In the genomic region with DNA sequence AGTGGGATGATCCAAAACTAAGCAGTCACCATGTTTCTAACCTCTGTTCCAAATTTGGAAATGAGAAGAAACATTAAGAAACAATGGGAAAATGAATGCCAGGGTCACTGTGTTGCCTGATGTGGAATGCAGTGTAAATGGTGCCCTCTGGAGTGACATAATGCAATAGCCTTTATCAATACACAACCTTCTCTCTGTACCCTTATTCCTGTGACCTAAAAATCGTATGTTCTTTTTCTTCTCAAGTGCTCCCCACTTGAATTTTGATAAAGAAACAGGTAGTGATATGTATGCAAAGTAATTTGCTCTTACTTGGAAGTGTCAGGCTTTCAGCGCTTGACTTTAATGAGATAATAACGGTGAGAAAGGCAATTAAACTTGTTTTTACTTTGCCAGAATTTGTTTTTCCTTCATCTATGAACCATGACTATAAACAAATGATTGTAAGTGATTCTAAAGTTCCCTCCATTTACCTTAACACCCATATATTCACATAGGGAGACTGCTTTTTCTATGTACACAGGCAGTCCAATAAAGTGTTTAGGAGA, we compare ENCODE assay signal across 8 cellular contexts.
DNase-seq lines count a peak whose midpoint lies in the region; ATAC-seq and TF ChIP-seq lines count a peak whose summit lies in the region.

No MANE protein-coding gene starts in this region.

- no peaks in the 10 kb centered on the region for H3K4me1 Mint-ChIP-seq in glutamatergic neuron (ENCODE audit: low read depth, unreplicated experiment)

- H3K36me3 ChIP-seq in thoracic aorta: no peaks in the 10 kb centered on the region

- H3K27ac ChIP-seq in thoracic aorta: no peak overlapping the region

- no peaks in the 10 kb centered on the region for H3K36me3 Mint-ChIP-seq in glutamatergic neuron (ENCODE audit: unreplicated experiment)

- ATAC-seq in thoracic aorta (ENCODE audit: insufficient number of reproducible peaks, low FRiP score, low read depth) (peak; percentile 82), GM21528 (IDR thresholded peaks at IDR 0.05; ENCODE audit: low FRiP score, unreplicated experiment) (no peak)

- no peaks in the 10 kb centered on the region for H3K9me3 ChIP-seq in thoracic aorta

- H3K4me3 ChIP-seq in thoracic aorta: peak overlapping the region; percentile 8

- no peak overlapping the region for H3K27ac Mint-ChIP-seq in glutamatergic neuron (ENCODE audit: unreplicated experiment)

- TF ChIP-seq CTCF in glutamatergic neuron (IDR thresholded peaks at IDR 0.05; ENCODE audit: partially characterized antibody, unreplicated experiment): peak; percentile 33
- peak; percentile 24 for TF ChIP-seq CTCF in thoracic aorta (IDR thresholded peaks at IDR 0.05)

- peaks cover 0 to 16% of the 10 kb centered on the region in 2 donors for H3K4me1 ChIP-seq in thoracic aorta (ENCODE audit: control insufficient read depth in 1 of 2, low read depth in 2 of 2)

- no peak overlapping the region for H3K4me3 Mint-ChIP-seq in glutamatergic neuron (ENCODE audit: unreplicated experiment)

- no peaks in the 10 kb centered on the region for H3K9me3 Mint-ChIP-seq in glutamatergic neuron (ENCODE audit: unreplicated experiment)

- peaks cover 1% of the 10 kb centered on the region for H3K27me3 Mint-ChIP-seq in glutamatergic neuron (ENCODE audit: unreplicated experiment)

- H3K27me3 ChIP-seq in thoracic aorta (replicated peaks; ENCODE audit: insufficient read depth): no peaks in the 10 kb centered on the region

- DNase-seq in NCI-H510A treated with DMSO at 0.1 percent for 48 hours (lab: John Stamatoyannopoulos, UW): peak; percentile 1
- no peak for DNase-seq in NCI-H510A (lab: John Stamatoyannopoulos, UW)
- peak; percentile 42 for DNase-seq in RPMI7951 (ENCODE audit: low read depth)
- no peak for DNase-seq in glutamatergic neuron
- DNase-seq in thoracic aorta (ENCODE audit: low spot score): no peak
- DNase-seq in T-helper 1 cell: no peak
- DNase-seq in NCI-H1930 (lab: John Stamatoyannopoulos, UW): no peak

Comparison
In these comparisons a context has a peak if more than half of its experiments do, and no peak if none do; other contexts are left out.
1. DNase-seq: peak in NCI-H510A treated with DMSO at 0.1 percent for 48 hours (single experiment) and RPMI7951 (single experiment); none in NCI-H510A (single experiment), glutamatergic neuron (single experiment), thoracic aorta (single experiment), T-helper 1 cell (0 of 5) and NCI-H1930 (0 of 2).